In the genomic region with DNA sequence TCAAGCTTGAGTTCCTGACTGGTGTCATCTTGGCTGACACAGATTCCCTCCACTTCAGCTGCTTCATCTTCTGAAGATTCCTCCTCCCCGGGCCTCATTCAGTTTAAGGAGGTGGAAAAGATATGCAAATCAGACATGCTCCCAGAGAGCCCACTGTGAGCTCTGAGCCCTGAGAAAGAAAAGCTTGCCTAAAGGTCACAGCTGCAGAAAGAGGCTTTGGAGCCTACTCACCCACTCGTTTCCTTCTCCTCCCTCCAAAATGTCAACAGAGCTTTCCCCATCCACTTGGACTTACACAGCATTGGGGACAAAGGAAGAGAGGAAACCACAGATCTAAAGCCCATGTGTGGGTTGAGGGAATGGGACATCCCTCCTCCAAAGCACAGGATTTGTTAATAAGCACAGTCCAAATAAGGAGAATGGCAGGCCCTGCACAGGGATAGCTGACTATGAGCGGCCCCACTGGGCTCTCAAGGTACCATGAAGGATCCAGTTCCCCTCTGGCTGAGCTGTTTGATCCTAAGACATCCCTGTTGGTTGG, we compare ENCODE assay signal across 15 cellular contexts.
DNase-seq lines count a peak whose midpoint lies in the region; ATAC-seq and TF ChIP-seq lines count a peak whose summit lies in the region.
"Had no signal": no experiment of that assay in that cellular context is flagged by ENCODE, and none has a peak within 500 bp of the region (broad histone marks: within the 10 kb centered on the region; RNA-seq: fewer than 3 reads in every experiment).

No MANE protein-coding gene starts in this region.

- H3K4me2 ChIP-seq in H9 (ENCODE audit: insufficient read depth, insufficient read length, low read length), result no peak overlapping the region
- no peak overlapping the region for H3K4me2 ChIP-seq in osteoblast (ENCODE audit: insufficient read depth, low read length)
- H3K4me2 ChIP-seq: SK-N-SH had no signal

- no peaks in the 10 kb centered on the region; the same call in none of the 2 replicates for H3K27me3 Mint-ChIP-seq in H9 (ENCODE audit: low read depth)
- H3K27me3 Mint-ChIP-seq in activated naive CD8-positive, alpha-beta T cell treated with anti-CD3 and anti-CD28 coated beads for 36 hours, result no peaks in the 10 kb centered on the region

- H3K79me1 ChIP-seq in H9 (ENCODE audit: insufficient read depth, low read depth, low read length, poor library complexity, severe bottlenecking), result no peaks in the 10 kb centered on the region

- ATAC-seq in GM21723 (IDR thresholded peaks at IDR 0.05; ENCODE audit: unreplicated experiment), result no peak
- ATAC-seq: PC-3 had no signal

- H3K36me3 ChIP-seq in osteoblast (ENCODE audit: insufficient read depth, low read length), result no peaks in the 10 kb centered on the region

- no peak overlapping the region for H4K91ac ChIP-seq in H9 (ENCODE audit: insufficient read length, low read depth, low read length)

- H3K23me2 ChIP-seq in H9 (ENCODE audit: insufficient read length, low read depth, low read length, poor library complexity, severe bottlenecking), result no peaks in the 10 kb centered on the region

- H3K9me3 Mint-ChIP-seq in H9, result peaks cover 2 to 5% of the 10 kb centered on the region in 2 experiments; a peak in 3 of 5 replicates
- H3K9me3 Mint-ChIP-seq in activated naive CD8-positive, alpha-beta T cell treated with anti-CD3 and anti-CD28 coated beads for 36 hours, result no peaks in the 10 kb centered on the region

- no peak overlapping the region for H4K8ac ChIP-seq in H9 (replicated peaks; ENCODE audit: insufficient read length, low read depth, low read length)

- no peak overlapping the region for H4K5ac ChIP-seq in H9 (ENCODE audit: insufficient read length, low read depth, low read length)

- H3K9me3 ChIP-seq in H9 (ENCODE audit: control insufficient read depth, low read depth, low read length) (no peaks in the 10 kb centered on the region), osteoblast (ENCODE audit: low read depth, low read length) (no peaks in the 10 kb centered on the region)
- H3K9me3 ChIP-seq: SK-N-SH had no signal

- H3K4me1 ChIP-seq in H9 (ENCODE audit: insufficient read depth, low read length) (no peaks in the 10 kb centered on the region), osteoblast (ENCODE audit: insufficient read depth, low read length) (peaks cover 9% of the 10 kb centered on the region)

- DNase-seq in DMS53 (lab: John Stamatoyannopoulos, UW) (peak; percentile 39), H9 (no peak), osteoblast (ENCODE audit: insufficient read length, low spot score, missing footprints) (peak; percentile 49), SW 1271 (lab: John Stamatoyannopoulos, UW) (no peak), kidney glomerular epithelial cell (lab: John Stamatoyannopoulos, UW) (no peak), NCI-H226 (no peak)
- no peak for DNase-seq in activated naive CD8-positive, alpha-beta T cell treated with anti-CD3 and anti-CD28 coated beads for 36 hours
- DNase-seq: DMS79, GOT3, HFFc6, NCI-H2107, NCI-H446, PC-3, SK-N-SH had no signal

- H3K27me3 ChIP-seq in H9 (ENCODE audit: insufficient read depth, low read length), result no peaks in the 10 kb centered on the region
- no peaks in the 10 kb centered on the region for H3K27me3 ChIP-seq in osteoblast (ENCODE audit: insufficient read depth, low read length)

- peaks cover 13% of the 10 kb centered on the region in 2 experiments for H3K4me1 Mint-ChIP-seq in H9
- H3K4me1 Mint-ChIP-seq in activated naive CD8-positive, alpha-beta T cell treated with anti-CD3 and anti-CD28 coated beads for 36 hours, result peaks cover 21% of the 10 kb centered on the region

- no peaks in the 10 kb centered on the region for H3K79me2 ChIP-seq in H9 (ENCODE audit: insufficient read depth, low read length)
- no peaks in the 10 kb centered on the region for H3K79me2 ChIP-seq in osteoblast (ENCODE audit: insufficient read depth, low read length)

- no peak overlapping the region for H2AK5ac ChIP-seq in H9 (ENCODE audit: insufficient read length, low read length)

- no peak overlapping the region for H2BK120ac ChIP-seq in H9 (ENCODE audit: low read depth, low read length, poor library complexity, severe bottlenecking)

- H3K27ac Mint-ChIP-seq in H9, result no peak overlapping the region
- peak overlapping the region; percentile 72 for H3K27ac Mint-ChIP-seq in activated naive CD8-positive, alpha-beta T cell treated with anti-CD3 and anti-CD28 coated beads for 36 hours
- H3K27ac Mint-ChIP-seq: HFFc6 had no signal

- H3K14ac ChIP-seq in H9 (ENCODE audit: insufficient read depth, low read length), result no peak overlapping the region

- H2BK5ac ChIP-seq in H9 (ENCODE audit: insufficient read length, low read length), result no peak overlapping the region

- H2BK20ac ChIP-seq in H9 (ENCODE audit: low read depth, low read length, poor library complexity, severe bottlenecking), result no peak overlapping the region

- H4K20me1 ChIP-seq in H9 (ENCODE audit: control insufficient read depth, insufficient read depth, insufficient read length) (no peaks in the 10 kb centered on the region), osteoblast (ENCODE audit: insufficient read depth, low read length) (no peaks in the 10 kb centered on the region)

- H2BK15ac ChIP-seq in H9 (ENCODE audit: low read depth, low read length), result no peak overlapping the region

- H2AFZ ChIP-seq in H9 (ENCODE audit: low read length), result peak overlapping the region; percentile 8
- peak overlapping the region; percentile 58 for H2AFZ ChIP-seq in osteoblast (ENCODE audit: low read length)

- WGBS in H9 (ENCODE audit: extremely low coverage, insufficient read length, low lambda C conversion rate), result no CpG with 5 or more reads among the region's 3 CpGs

- no peak overlapping the region for H3K4me3 ChIP-seq in osteoblast (ENCODE audit: insufficient read depth, low read length)

- H3K4me3 Mint-ChIP-seq in H9, result no peak overlapping the region
- H3K4me3 Mint-ChIP-seq in activated naive CD8-positive, alpha-beta T cell treated with anti-CD3 and anti-CD28 coated beads for 36 hours, result no peak overlapping the region
- H3K4me3 Mint-ChIP-seq: HFFc6 had no signal

- H3K4ac ChIP-seq in H9 (ENCODE audit: low read depth, low read length), result no peak overlapping the region

- H3K18ac ChIP-seq in H9 (ENCODE audit: insufficient read length, low read depth, low read length), result no peak overlapping the region

- no peak overlapping the region for H3K56ac ChIP-seq in H9 (ENCODE audit: insufficient read length, low read depth, low read length)

- H3T11ph ChIP-seq in H9 (ENCODE audit: low read length), result no peak overlapping the region

- no peak overlapping the region for H2BK12ac ChIP-seq in H9 (ENCODE audit: insufficient read length, low read depth, low read length)

- H3K27ac ChIP-seq in H9 (ENCODE audit: insufficient read length, low read depth, low read length) (no peak overlapping the region), osteoblast (ENCODE audit: low read depth, low read length) (no peak overlapping the region)

- no peak overlapping the region for H3K23ac ChIP-seq in H9 (ENCODE audit: insufficient read length, low read depth, low read length)

- H3K36me3 Mint-ChIP-seq in H9 (ENCODE audit: insufficient read depth in 1 of 3, low read depth in 3 of 3), result no peaks in the 10 kb centered on the region
- H3K36me3 Mint-ChIP-seq in activated naive CD8-positive, alpha-beta T cell treated with anti-CD3 and anti-CD28 coated beads for 36 hours, result no peaks in the 10 kb centered on the region

- H3K9ac ChIP-seq in H9 (ENCODE audit: extremely low read depth, insufficient read length, low read length), result no peak overlapping the region
- H3K9ac ChIP-seq: SK-N-SH had no signal

- TF ChIP-seq CTCF in H9 (conservative IDR thresholded peaks at IDR 0.05), result no peak
- TF ChIP-seq CTCF in osteoblast (IDR thresholded peaks at IDR 0.05; ENCODE audit: extremely low read depth, low read depth, low read length), result no peak

Comparison
In these comparisons a context has a peak if more than half of its experiments do, and no peak if none do; other contexts are left out.
1. DNase-seq: peak in DMS53 (single experiment) and osteoblast (single experiment); none in H9 (single experiment), activated naive CD8-positive, alpha-beta T cell treated with anti-CD3 and anti-CD28 coated beads for 36 hours (single experiment), SW 1271 (0 of 2), kidney glomerular epithelial cell (single experiment) and NCI-H226 (single experiment).